ENCODE assay signal across 19 cellular contexts in the genomic region with DNA sequence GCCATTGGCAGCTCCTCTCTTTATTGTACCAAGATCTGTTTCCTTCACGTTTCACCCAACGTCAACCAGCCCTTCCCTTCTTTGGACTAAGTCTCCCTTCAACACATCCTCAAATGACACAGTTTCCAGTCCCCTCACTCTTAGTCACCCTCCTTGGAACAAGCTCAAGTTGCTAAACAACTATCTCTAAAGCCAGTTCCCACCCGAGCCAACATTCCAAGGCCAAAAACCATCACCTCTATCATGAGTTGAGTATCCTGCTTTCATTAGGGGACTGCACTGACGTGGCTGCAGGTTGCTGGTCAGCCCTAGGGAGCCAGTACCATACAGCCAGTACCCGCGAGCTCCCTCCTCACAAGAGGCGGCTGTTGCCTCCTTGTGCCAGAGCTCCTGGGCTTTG.
DNase-seq lines count a peak whose midpoint lies in the region; FAIRE-seq and TF ChIP-seq lines count a peak whose summit lies in the region.
"Had no signal": no experiment of that assay in that cellular context is flagged by ENCODE, and none has a peak within 500 bp of the region (broad histone marks: within the 10 kb centered on the region; RNA-seq: fewer than 3 reads in every experiment).

No MANE protein-coding gene starts in this region.

- peaks cover 3% of the 10 kb centered on the region for H3K27me3 Mint-ChIP-seq in astrocyte (ENCODE audit: low read depth, unreplicated experiment)

- no peak for TF ChIP-seq CTCF in astrocyte (IDR thresholded peaks at IDR 0.05; ENCODE audit: insufficient read depth, low read depth, low read length)

- DNase-seq in GM04504 (ENCODE audit: low read depth) (peak; percentile 8), astrocyte (ENCODE audit: low read depth) (peak; percentile 32), kidney tubule cell (ENCODE audit: low spot score) (peak; percentile 39), DMS79 (lab: John Stamatoyannopoulos, UW) (no peak), NCI-H2107 (lab: John Stamatoyannopoulos, UW) (no peak), NCI-H82 treated with DMSO at 0.1 percent for 48 hours (lab: John Stamatoyannopoulos, UW; ENCODE audit: unreplicated experiment) (no peak)
- DNase-seq: activated CD8-positive, alpha-beta T cell treated with anti-CD3 and anti-CD28 coated beads, Interleukin-2, amount 10 ng/mL, durations not matched to agents 7 days and 5 days; DMS153; endodermal cell; NCI-H1092; NCI-H774; nucleus accumbens; sigmoid colon; stimulated activated CD4-positive, alpha-beta T cell treated with anti-CD3 and anti-CD28 coated beads, Interleukin-2, amount 100 ng/mL, for 48 hours; SW 1271 had no signal

- H3K4me3 ChIP-seq in BLaER1 (no peak overlapping the region), astrocyte (ENCODE audit: insufficient read depth, low read depth, low read length) (no peak overlapping the region)
- H3K4me3 ChIP-seq: sigmoid colon, suprapubic skin had no signal

- no peak overlapping the region for H3K4me3 Mint-ChIP-seq in astrocyte (ENCODE audit: unreplicated experiment)
- H3K4me3 Mint-ChIP-seq: activated CD8-positive, alpha-beta T cell treated with anti-CD3 and anti-CD28 coated beads, Interleukin-2, amount 10 ng/mL, durations not matched to agents 7 days and 5 days; B cell; endodermal cell had no signal

- no peaks in the 10 kb centered on the region for H3K27me3 ChIP-seq in BLaER1
- no peaks in the 10 kb centered on the region for H3K27me3 ChIP-seq in astrocyte (ENCODE audit: insufficient read depth, low read length)
- H3K27me3 ChIP-seq: sigmoid colon, suprapubic skin had no signal

- H3K4me2 ChIP-seq in BLaER1, result peak overlapping the region; percentile 41
- no peak overlapping the region for H3K4me2 ChIP-seq in astrocyte (ENCODE audit: low read length)

- no peaks in the 10 kb centered on the region for H3K79me2 ChIP-seq in astrocyte (ENCODE audit: insufficient read depth, low read length)

- no peaks in the 10 kb centered on the region for H3K36me3 Mint-ChIP-seq in astrocyte (ENCODE audit: low read depth, unreplicated experiment)

- H3K36me3 ChIP-seq in BLaER1 (no peaks in the 10 kb centered on the region), astrocyte (ENCODE audit: insufficient read depth, low read length) (no peaks in the 10 kb centered on the region)
- H3K36me3 ChIP-seq: sigmoid colon, suprapubic skin had no signal

- H3K27ac ChIP-seq in BLaER1 (0 out of 2 replicates have a peak overlapping the region, but pooled peaks have one; percentile 12), astrocyte (ENCODE audit: low read depth, low read length) (no peak overlapping the region)
- H3K27ac ChIP-seq: sigmoid colon, suprapubic skin had no signal

- H2AFZ ChIP-seq in astrocyte (ENCODE audit: low read depth, low read length), result no peak overlapping the region

- no peak overlapping the region for H3K27ac Mint-ChIP-seq in astrocyte (ENCODE audit: unreplicated experiment)
- H3K27ac Mint-ChIP-seq: B cell, endodermal cell had no signal

- H4K20me1 ChIP-seq in BLaER1 (no peaks in the 10 kb centered on the region), astrocyte (ENCODE audit: insufficient read depth, low read length) (no peaks in the 10 kb centered on the region)

- FAIRE-seq in astrocyte (lab: Jason Lieb, UNC), result peak; percentile 32
- FAIRE-seq: RCC 7860 had no signal

- H3K9ac ChIP-seq in BLaER1, result no peak overlapping the region
- H3K9ac ChIP-seq in astrocyte (ENCODE audit: low read length), result no peak overlapping the region

- peaks cover 24% of the 10 kb centered on the region for H3K4me1 Mint-ChIP-seq in astrocyte (ENCODE audit: low read depth, unreplicated experiment)
- H3K4me1 Mint-ChIP-seq: B cell, endodermal cell had no signal

- H3K4me1 ChIP-seq in BLaER1 (peaks cover 29% of the 10 kb centered on the region), astrocyte (ENCODE audit: insufficient read depth, low read length) (no peaks in the 10 kb centered on the region)
- H3K4me1 ChIP-seq: sigmoid colon had no signal

- H3K9me3 ChIP-seq in BLaER1, result peaks cover 23% of the 10 kb centered on the region
- no peaks in the 10 kb centered on the region for H3K9me3 ChIP-seq in astrocyte (ENCODE audit: insufficient read depth, low read depth, low read length)
- H3K9me3 ChIP-seq: sigmoid colon, suprapubic skin had no signal

- H3K9me3 Mint-ChIP-seq in astrocyte (ENCODE audit: unreplicated experiment), result peaks cover 9% of the 10 kb centered on the region
- H3K9me3 Mint-ChIP-seq: endodermal cell had no signal

Comparison
In these comparisons a context has a peak if more than half of its experiments do, and no peak if none do; other contexts are left out.
1. DNase-seq: peak in GM04504 (single experiment), astrocyte (single experiment) and kidney tubule cell (single experiment); none in DMS79 (single experiment), NCI-H2107 (single experiment) and NCI-H82 treated with DMSO at 0.1 percent for 48 hours (single experiment).